ENCODE assay signal across 24 cellular contexts in genomic region chr3:64229903-64230302, GRCh38. TPM values are rescaled to one million over a fixed set of nuclear protein-coding genes. Genes with fewer than 3 reads are reported as not detected.
DNase-seq lines count a peak whose midpoint lies in the region; ATAC-seq and TF ChIP-seq lines count a peak whose summit lies in the region.
"Had no signal": no experiment of that assay in that cellular context is flagged by ENCODE, and none has a peak within 500 bp of the region (broad histone marks: within the 10 kb centered on the region; RNA-seq: fewer than 3 reads in every experiment).

No MANE protein-coding gene starts in this region.

- no peaks in the 10 kb centered on the region for H4K20me1 ChIP-seq in mammary epithelial cell (ENCODE audit: insufficient read depth, low read length)
- no peaks in the 10 kb centered on the region for H4K20me1 ChIP-seq in Karpas-422 (ENCODE audit: insufficient read depth, low read depth, low read length)

- H3K4me3 ChIP-seq in mammary epithelial cell (replicated peaks in 1 of 3; ENCODE audit: insufficient read depth in 1 of 3, low read depth in 2 of 3, low read length in 3 of 3) (no peak overlapping the region), left lung (no peak overlapping the region), upper lobe of right lung (no peak overlapping the region), Karpas-422 (ENCODE audit: low read length) (no peak overlapping the region)
- H3K4me3 ChIP-seq: breast epithelium, esophagus squamous epithelium, GM23338, upper lobe of left lung had no signal

- H3K36me3 ChIP-seq in mammary epithelial cell (ENCODE audit: insufficient read depth, low read length) (no peaks in the 10 kb centered on the region), left lung (no peaks in the 10 kb centered on the region), upper lobe of right lung (no peaks in the 10 kb centered on the region), Karpas-422 (ENCODE audit: insufficient read depth, low read length) (no peaks in the 10 kb centered on the region)
- H3K36me3 ChIP-seq: breast epithelium, esophagus squamous epithelium, upper lobe of left lung had no signal

- no peaks in the 10 kb centered on the region for H3K9me3 ChIP-seq in mammary epithelial cell (replicated peaks; ENCODE audit: insufficient read depth, low read length)
- H3K9me3 ChIP-seq in left lung, result no peaks in the 10 kb centered on the region
- H3K9me3 ChIP-seq in upper lobe of right lung, result no peaks in the 10 kb centered on the region
- H3K9me3 ChIP-seq in Karpas-422 (ENCODE audit: low read length), result no peaks in the 10 kb centered on the region
- H3K9me3 ChIP-seq: breast epithelium, esophagus squamous epithelium, upper lobe of left lung had no signal

- peaks cover 74% of the 10 kb centered on the region for H3K79me2 ChIP-seq in mammary epithelial cell (ENCODE audit: insufficient read depth, low read length)
- no peaks in the 10 kb centered on the region for H3K79me2 ChIP-seq in Karpas-422 (ENCODE audit: low read length)

- H3K36me3 Mint-ChIP-seq in MCF 10A (ENCODE audit: insufficient read depth, unreplicated experiment) (no peaks in the 10 kb centered on the region), chondrocyte (ENCODE audit: low read depth) (peaks cover 6% of the 10 kb centered on the region)
- H3K36me3 Mint-ChIP-seq: activated naive CD8-positive, alpha-beta T cell treated with anti-CD3 and anti-CD28 coated beads for 36 hours; CD4-positive, CD25-positive, alpha-beta regulatory T cell had no signal

- H3K4me2 ChIP-seq in mammary epithelial cell (ENCODE audit: insufficient read depth, low read depth, low read length) (no peak overlapping the region), Karpas-422 (ENCODE audit: low read depth, low read length, poor library complexity, severe bottlenecking) (no peak overlapping the region)
- H3K4me2 ChIP-seq: GM23338 had no signal

- in situ Hi-C loops in mammary epithelial cell (cut with MboI; ENCODE audit: low sequenced_read_pairs in 2 of 2), result loop anchor here in 1 of 2 donors (10.0 kb wide), 1 partner anchor 205 kb away; the partner anchor contains the start of gene PSMD6

- no TSS peak for BruUV-seq in mammary epithelial cell (replicated peaks; lab: Mats Ljungman, UMichigan)
- no TSS peak for BruUV-seq in MCF 10A (replicated peaks; lab: Mats Ljungman, UMichigan)

- 100% methylated on average over 1 of the region's 1 CpG for WGBS in mammary epithelial cell (ENCODE audit: low coverage, missing lambda C conversion rate)

- H3K9me2 ChIP-seq in Karpas-422 (replicated peaks; ENCODE audit: insufficient read depth, low read length), result no peaks in the 10 kb centered on the region

- H3K9me3 Mint-ChIP-seq in MCF 10A (ENCODE audit: unreplicated experiment) (no peaks in the 10 kb centered on the region), chondrocyte (ENCODE audit: low read depth) (no peaks in the 10 kb centered on the region)
- H3K9me3 Mint-ChIP-seq: activated B cell treated with CpG ODN at 0.5 μM for 24 hours, GM23338 had no signal

- H3K27me3 Mint-ChIP-seq in MCF 10A (ENCODE audit: insufficient read depth, unreplicated experiment) (no peaks in the 10 kb centered on the region), chondrocyte (ENCODE audit: low read depth) (no peaks in the 10 kb centered on the region)
- H3K27me3 Mint-ChIP-seq: activated B cell treated with CpG ODN at 0.5 μM for 24 hours had no signal

- H3K27me3 ChIP-seq in mammary epithelial cell (ENCODE audit: insufficient read depth, low read length), result no peaks in the 10 kb centered on the region
- no peaks in the 10 kb centered on the region for H3K27me3 ChIP-seq in left lung
- no peaks in the 10 kb centered on the region for H3K27me3 ChIP-seq in upper lobe of right lung
- no peaks in the 10 kb centered on the region for H3K27me3 ChIP-seq in Karpas-422 (ENCODE audit: low read length)
- H3K27me3 ChIP-seq: breast epithelium, esophagus squamous epithelium, upper lobe of left lung had no signal

- H3K4me3 Mint-ChIP-seq in MCF 10A (ENCODE audit: unreplicated experiment) (no peak overlapping the region), chondrocyte (ENCODE audit: unreplicated experiment) (no peak overlapping the region)
- H3K4me3 Mint-ChIP-seq: activated B cell treated with CpG ODN at 0.5 μM for 24 hours; activated naive CD8-positive, alpha-beta T cell treated with anti-CD3 and anti-CD28 coated beads for 36 hours; activated T-cell treated with anti-CD3 and anti-CD28 coated beads, Interleukin-2, amount 50 U/mL, for 72 hours; CD4-positive, CD25-positive, alpha-beta regulatory T cell; GM23338 had no signal

- H3K4me1 ChIP-seq in mammary epithelial cell (ENCODE audit: insufficient read depth, low read length) (peaks cover 14% of the 10 kb centered on the region), left lung (no peaks in the 10 kb centered on the region), upper lobe of right lung (peaks cover 6% of the 10 kb centered on the region), Karpas-422 (ENCODE audit: low read length) (peaks cover 16% of the 10 kb centered on the region)

- H3K9ac ChIP-seq in mammary epithelial cell (ENCODE audit: insufficient read depth, low read length), result no peak overlapping the region
- H3K9ac ChIP-seq in Karpas-422 (ENCODE audit: low read length), result no peak overlapping the region

- POLR2A ChIA-PET in MCF 10A (lab: Yijun Ruan, JAX), result interaction anchor here (1.2 kb wide), 1 partner anchor 14 kb away, joined by 8 read pairs; no protein-coding TSS in a partner anchor

- ATAC-seq in left lung (peak; percentile 63), upper lobe of right lung (peak; percentile 13)
- ATAC-seq: activated T-cell treated with anti-CD3 and anti-CD28 coated beads, Interleukin-2, amount 50 U/mL, for 72 hours; GM23338 had no signal

- DNase-seq in mammary epithelial cell, result peak; percentile 51
- no peak for DNase-seq in MCF 10A (ENCODE audit: unreplicated experiment)
- DNase-seq in chondrocyte (ENCODE audit: low spot score), result no peak
- no peak for DNase-seq in left lung
- DNase-seq in upper lobe of right lung, result no peak
- DNase-seq in superior temporal gyrus (ENCODE audit: extremely low spot score), result no peak
- DNase-seq in Karpas-422, result no peak
- DNase-seq in COLO668 (lab: John Stamatoyannopoulos, UW; ENCODE audit: unreplicated experiment), result no peak
- DNase-seq: activated B cell treated with CpG ODN at 0.5 μM for 24 hours; activated naive CD8-positive, alpha-beta T cell treated with anti-CD3 and anti-CD28 coated beads for 36 hours; activated T-cell treated with anti-CD3 and anti-CD28 coated beads, Interleukin-2, amount 50 U/mL, for 72 hours; CD4-positive, CD25-positive, alpha-beta regulatory T cell; DMS153; esophagus squamous epithelium; head of caudate nucleus; NCI-H2107; NCI-H526 treated with DMSO at 0.1 percent for 48 hours; retina; SHP77 treated with DMSO at 0.1 percent for 48 hours; stimulated activated naive CD4-positive, alpha-beta T cell; upper lobe of left lung had no signal

- CTCF ChIA-PET in mammary epithelial cell (lab: Charles Lee; ENCODE audit: low non-redundant PET) (no interaction called here), MCF 10A (lab: Yijun Ruan, JAX) (interaction anchor here (0.8 to 0.9 kb wide), 2 partner anchors 11 to 254 kb away, joined by 3 read pairs; no protein-coding TSS in a partner anchor)

- H3K27ac Mint-ChIP-seq in MCF 10A (ENCODE audit: low read depth, unreplicated experiment) (no peak overlapping the region), chondrocyte (ENCODE audit: unreplicated experiment) (peak overlapping the region; percentile 34)
- H3K27ac Mint-ChIP-seq: activated B cell treated with CpG ODN at 0.5 μM for 24 hours; activated naive CD8-positive, alpha-beta T cell treated with anti-CD3 and anti-CD28 coated beads for 36 hours; activated T-cell treated with anti-CD3 and anti-CD28 coated beads, Interleukin-2, amount 50 U/mL, for 72 hours; CD4-positive, CD25-positive, alpha-beta regulatory T cell; GM23338 had no signal

- TF ChIP-seq CTCF in mammary epithelial cell (conservative IDR thresholded peaks at IDR 0.05 in 1 of 2, IDR thresholded peaks at IDR 0.05 in 1 of 2; ENCODE audit: extremely low read depth in 1 of 2, insufficient read depth in 1 of 2, low read depth in 1 of 2, low read length in 2 of 2) (no peak), MCF 10A (IDR thresholded peaks at IDR 0.05; ENCODE audit: unreplicated experiment) (no peak), chondrocyte (IDR thresholded peaks at IDR 0.05) (no peak), left lung (IDR thresholded peaks at IDR 0.05) (no peak), upper lobe of right lung (IDR thresholded peaks at IDR 0.05) (no peak)

- intact Hi-C loops in mammary epithelial cell (cut with micrococcal nuclease), result loop anchor here (5.0 kb wide), 1 partner anchor 97 kb away; no protein-coding TSS in a partner anchor
- intact Hi-C loops in MCF 10A (cut with micrococcal nuclease), result loop anchor here (10.0 kb wide), 1 partner anchor 255 kb away; no protein-coding TSS in a partner anchor
- intact Hi-C loops in left lung (cut with DNase I), result no loop called here
- intact Hi-C loops in upper lobe of right lung (cut with DNase I), result no loop called here

- peaks cover 9% of the 10 kb centered on the region for H3K4me1 Mint-ChIP-seq in MCF 10A (ENCODE audit: insufficient read depth, unreplicated experiment)
- peaks cover 49% of the 10 kb centered on the region for H3K4me1 Mint-ChIP-seq in chondrocyte (ENCODE audit: low read depth)

- H2AFZ ChIP-seq in mammary epithelial cell (ENCODE audit: low read depth, low read length) (no peak overlapping the region), Karpas-422 (ENCODE audit: low read length) (no peak overlapping the region)
- H2AFZ ChIP-seq: GM23338 had no signal

- H3K27ac ChIP-seq in mammary epithelial cell (ENCODE audit: insufficient read depth, low read depth, low read length), result no peak overlapping the region
- no peak overlapping the region for H3K27ac ChIP-seq in left lung
- no peak overlapping the region for H3K27ac ChIP-seq in upper lobe of right lung
- H3K27ac ChIP-seq in Karpas-422 (ENCODE audit: low read length), result no peak overlapping the region
- H3K27ac ChIP-seq: esophagus squamous epithelium, upper lobe of left lung had no signal

- dilution Hi-C loops in mammary epithelial cell (cut with HindIII; ENCODE audit: low sequenced_read_pairs), result no loop called here

RNA-seq across cellular contexts. Expression of gene PRICKLE2, which starts 4.6 kb away (rescaled TPM):
- total RNA-seq in mammary epithelial cell (10 to 100 TPM; 23.2 to 50.5 TPM), MCF 10A (2022) (9.6 and 11.4 TPM in 2 replicates), chondrocyte (48.2 to 103 TPM (median 60.5 TPM) in 3 replicates), left lung (10 to 100 TPM; 34.5 to 36.7 TPM), upper lobe of right lung (37.2 TPM)
- polyA plus RNA-seq in mammary epithelial cell, result 8.6 TPM
- polyA minus RNA-seq in mammary epithelial cell, result 50.8 TPM
- 0.11 TPM in 1 of 2 replicates, not detected in the other for total RNA-seq in Karpas-422 (2014; rRNA removed; shearing (Covaris generic); ENCODE audit: low replicate concordance)
- total RNA-seq: activated naive CD8-positive, alpha-beta T cell treated with anti-CD3 and anti-CD28 coated beads for 36 hours; T-helper 2 cell treated with Interferon-gamma antibody and Interleukin-4, amounts not matched to agents 100 ng/mL and 5 ng/mL, for 36 hours had no signal
- polyA plus RNA-seq: CD4-positive, CD25-positive, alpha-beta regulatory T cell had no signal

Comparison
In these comparisons a context has a peak if more than half of its experiments do, and no peak if none do; other contexts are left out.
1. intact Hi-C loops: an anchor here in mammary epithelial cell (5.0 kb wide) and MCF 10A (10.0 kb wide); none called in left lung and upper lobe of right lung.